In the genomic region with DNA sequence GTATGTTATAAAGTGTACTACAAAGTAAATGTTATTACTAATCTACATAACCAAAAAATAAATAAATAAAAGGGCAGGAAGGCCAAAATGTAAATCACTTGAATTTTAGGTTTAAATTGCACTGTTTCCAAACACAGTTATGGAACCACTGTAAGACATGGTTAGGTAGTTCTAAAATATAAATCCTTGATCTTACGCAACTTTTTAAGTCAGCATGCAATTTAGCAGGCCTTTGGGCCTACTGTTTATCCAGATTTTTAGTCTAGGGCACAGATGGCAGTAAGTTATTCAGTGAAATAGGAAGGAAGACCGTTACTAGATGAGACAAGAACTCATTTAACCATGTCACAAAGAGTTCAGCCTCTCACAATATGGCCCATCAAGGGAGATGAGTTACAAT, we compare ENCODE assay signal across 17 cellular contexts.
DNase-seq lines count a peak whose midpoint lies in the region; ATAC-seq and TF ChIP-seq lines count a peak whose summit lies in the region.
"Had no signal": no experiment of that assay in that cellular context is flagged by ENCODE, and none has a peak within 500 bp of the region (broad histone marks: within the 10 kb centered on the region; RNA-seq: fewer than 3 reads in every experiment).

No MANE protein-coding gene starts in this region.

- H3K36me3 ChIP-seq in BLaER1 (no peaks in the 10 kb centered on the region), IMR-90 (ENCODE audit: control insufficient read depth, insufficient read depth, low read length) (no peaks in the 10 kb centered on the region), adipocyte (ENCODE audit: control insufficient read depth, insufficient read depth, low read length, severe bottlenecking) (no peaks in the 10 kb centered on the region)

- H3K27me3 ChIP-seq in BLaER1 (no peaks in the 10 kb centered on the region), IMR-90 (ENCODE audit: control insufficient read depth, insufficient read depth, low read length) (no peaks in the 10 kb centered on the region; the same call in 1 of the 2 replicates), adipocyte (replicated peaks; ENCODE audit: control insufficient read depth, insufficient read depth, low read length) (no peaks in the 10 kb centered on the region)

- DNase-seq in activated naive CD4-positive, alpha-beta T cell treated with anti-CD3 and anti-CD28 coated beads, Interleukin-2, amount 50 U/mL, for 72 hours (ENCODE audit: low spot score in 2 of 2): no peak
- no peak for DNase-seq in IMR-90
- DNase-seq in adipocyte (ENCODE audit: low read depth): peak; percentile 12
- DNase-seq in glutamatergic neuron: no peak
- DNase-seq: Caco-2; CD4-positive, CD25-positive, alpha-beta regulatory T cell; CD8-positive, alpha-beta T cell; DMS53; DMS79 treated with DMSO at 0.1 percent for 48 hours; GF-D8; H9 had no signal

- H3K9ac ChIP-seq in BLaER1 (no peak overlapping the region), IMR-90 (ENCODE audit: low read depth, low read length) (no peak overlapping the region), adipocyte (ENCODE audit: low read length) (no peak overlapping the region)

- H3K4me1 ChIP-seq in BLaER1 (peaks cover 11% of the 10 kb centered on the region), IMR-90 (ENCODE audit: control insufficient read depth, insufficient read depth, low read length) (no peaks in the 10 kb centered on the region), adipocyte (ENCODE audit: control insufficient read depth, insufficient read depth, low read length) (no peaks in the 10 kb centered on the region)
- H3K4me1 ChIP-seq: Caco-2 had no signal

- H3K27me3 Mint-ChIP-seq in activated naive CD4-positive, alpha-beta T cell treated with anti-CD3 and anti-CD28 coated beads, Interleukin-2, amount 50 U/mL, for 24 hours: no peaks in the 10 kb centered on the region
- no peaks in the 10 kb centered on the region for H3K27me3 Mint-ChIP-seq in glutamatergic neuron (ENCODE audit: unreplicated experiment)
- H3K27me3 Mint-ChIP-seq: CD4-positive, CD25-positive, alpha-beta regulatory T cell had no signal

- no TSS peak for BruUV-seq in IMR-90 (replicated peaks; lab: Mats Ljungman, UMichigan)

- no peak overlapping the region for H3K23ac ChIP-seq in IMR-90 (ENCODE audit: low read depth, low read length)

- ATAC-seq in activated naive CD4-positive, alpha-beta T cell treated with anti-CD3 and anti-CD28 coated beads, Interleukin-2, amount 50 U/mL, for 72 hours: no peak
- ATAC-seq in IMR-90 (ENCODE audit: low read depth) (no peak), HG02642 (IDR thresholded peaks at IDR 0.05; ENCODE audit: poor library complexity, unreplicated experiment) (no peak)
- ATAC-seq: CD8-positive, alpha-beta T cell; GM23338; HCT116 had no signal

- H3K14ac ChIP-seq in IMR-90 (replicated peaks; ENCODE audit: low read depth, low read length): no peak overlapping the region

- H3K9me3 Mint-ChIP-seq in activated naive CD4-positive, alpha-beta T cell treated with anti-CD3 and anti-CD28 coated beads, Interleukin-2, amount 50 U/mL, for 24 hours: peaks cover 5% of the 10 kb centered on the region
- peaks cover 0 to 10% of the 10 kb centered on the region in 2 donors for H3K9me3 Mint-ChIP-seq in activated naive CD4-positive, alpha-beta T cell treated with anti-CD3 and anti-CD28 coated beads, Interleukin-2, amount 50 U/mL, for 72 hours
- H3K9me3 Mint-ChIP-seq in glutamatergic neuron (ENCODE audit: unreplicated experiment): peaks cover 2% of the 10 kb centered on the region
- H3K9me3 Mint-ChIP-seq: CD8-positive, alpha-beta T cell; GM23338; H9 had no signal

- H4K8ac ChIP-seq in IMR-90 (ENCODE audit: low read depth in 2 of 2, low read length in 2 of 2): no peak overlapping the region

- TF ChIP-seq CTCF in IMR-90 (conservative IDR thresholded peaks at IDR 0.05; ENCODE audit: low read depth, low read length) (no peak), glutamatergic neuron (IDR thresholded peaks at IDR 0.05; ENCODE audit: partially characterized antibody, unreplicated experiment) (no peak)

- H3K56ac ChIP-seq in IMR-90 (ENCODE audit: extremely low read depth, insufficient read depth, low read length): no peak overlapping the region

- no peak overlapping the region for H2BK120ac ChIP-seq in IMR-90 (ENCODE audit: low read depth, low read length)

- no peak overlapping the region for H4K5ac ChIP-seq in IMR-90 (ENCODE audit: low read depth, low read length)

- H3K18ac ChIP-seq in IMR-90 (ENCODE audit: low read depth, low read length): no peak overlapping the region

- H3K4me1 Mint-ChIP-seq in activated naive CD4-positive, alpha-beta T cell treated with anti-CD3 and anti-CD28 coated beads, Interleukin-2, amount 50 U/mL, for 24 hours: peaks cover 50% of the 10 kb centered on the region
- peaks cover 2% of the 10 kb centered on the region for H3K4me1 Mint-ChIP-seq in glutamatergic neuron (ENCODE audit: low read depth, unreplicated experiment)

- no peaks in the 10 kb centered on the region for H3K79me1 ChIP-seq in IMR-90 (ENCODE audit: low read depth in 1 of 2, low read length in 2 of 2)

- peaks cover 25% of the 10 kb centered on the region for H3K36me3 Mint-ChIP-seq in activated naive CD4-positive, alpha-beta T cell treated with anti-CD3 and anti-CD28 coated beads, Interleukin-2, amount 50 U/mL, for 24 hours
- H3K36me3 Mint-ChIP-seq in activated naive CD4-positive, alpha-beta T cell treated with anti-CD3 and anti-CD28 coated beads, Interleukin-2, amount 50 U/mL, for 72 hours: peaks cover 17% of the 10 kb centered on the region in 2 donors
- peaks cover 5% of the 10 kb centered on the region for H3K36me3 Mint-ChIP-seq in glutamatergic neuron (ENCODE audit: unreplicated experiment)

- no peak overlapping the region for H2AFZ ChIP-seq in IMR-90 (replicated peaks; ENCODE audit: low read length, poor library complexity)
- H2AFZ ChIP-seq: GM23338 had no signal

- H3K27ac ChIP-seq in BLaER1 (no peak overlapping the region), IMR-90 (ENCODE audit: insufficient read depth, low read length) (no peak overlapping the region)
- H3K27ac ChIP-seq: C4-2B had no signal

- H2BK20ac ChIP-seq in IMR-90 (ENCODE audit: low read depth, low read length): no peak overlapping the region

- no peak overlapping the region for H2AK9ac ChIP-seq in IMR-90 (replicated peaks; ENCODE audit: low read depth, low read length, poor library complexity)

- H4K20me1 ChIP-seq in BLaER1 (no peaks in the 10 kb centered on the region), IMR-90 (ENCODE audit: insufficient read depth, low read length) (no peaks in the 10 kb centered on the region)

- H3K4me3 Mint-ChIP-seq in activated naive CD4-positive, alpha-beta T cell treated with anti-CD3 and anti-CD28 coated beads, Interleukin-2, amount 50 U/mL, for 24 hours: no peak overlapping the region
- H3K4me3 Mint-ChIP-seq in glutamatergic neuron (ENCODE audit: unreplicated experiment): no peak overlapping the region
- H3K4me3 Mint-ChIP-seq: CD4-positive, CD25-positive, alpha-beta regulatory T cell; CD8-positive, alpha-beta T cell; GM23338; H9 had no signal

- dilution Hi-C loops in IMR-90 (cut with HindIII; ENCODE audit: low sequenced_read_pairs, unreplicated experiment): no loop called here

- CTCF ChIA-PET in IMR-90 (lab: Yijun Ruan, JAX): no interaction called here

- no peak overlapping the region for H2AK5ac ChIP-seq in IMR-90 (ENCODE audit: low read depth, low read length)

- no peak overlapping the region for H2BK5ac ChIP-seq in IMR-90 (ENCODE audit: low read depth, low read length, poor library complexity, severe bottlenecking)

- H3K9me3 ChIP-seq in BLaER1: no peaks in the 10 kb centered on the region
- no peaks in the 10 kb centered on the region for H3K9me3 ChIP-seq in IMR-90 (ENCODE audit: control insufficient read depth, insufficient read depth, low read length)
- no peaks in the 10 kb centered on the region for H3K9me3 ChIP-seq in adipocyte (ENCODE audit: control insufficient read depth, low read length)
- H3K9me3 ChIP-seq: Caco-2 had no signal

- no peak overlapping the region for H2BK15ac ChIP-seq in IMR-90 (ENCODE audit: low read depth, low read length)

- TF ChIP-seq POLR2A in IMR-90 (IDR thresholded peaks at IDR 0.05; ENCODE audit: low read depth, low read length): no peak

- no peak overlapping the region for H3K4ac ChIP-seq in IMR-90 (ENCODE audit: low read depth, low read length)

- H3K4me3 ChIP-seq in BLaER1 (no peak overlapping the region), IMR-90 (ENCODE audit: insufficient read depth, low read depth, low read length) (no peak overlapping the region), adipocyte (ENCODE audit: low read length) (no peak overlapping the region)
- H3K4me3 ChIP-seq: GM23338 had no signal

- in situ Hi-C loops in IMR-90 (cut with MboI; ENCODE audit: low sequenced_read_pairs): no loop called here

- TF ChIP-seq RAD21 in IMR-90 (IDR thresholded peaks at IDR 0.05; ENCODE audit: low read length): no peak

- intact Hi-C loops in IMR-90 (cut with micrococcal nuclease): loop anchor here (5.0 kb wide), 1 partner anchor 43 kb away; no protein-coding TSS in a partner anchor

- no CpG with 5 or more reads among the region's 2 CpGs for WGBS in IMR-90 (ENCODE audit: extremely low coverage in 2 of 2, insufficient read length in 1 of 2), 2 experiments

- POLR2A ChIA-PET in IMR-90 (lab: Charles Lee; ENCODE audit: unreplicated experiment): no interaction called here

- H3K4me2 ChIP-seq in BLaER1 (peak overlapping the region; percentile 15; the same call in 1 of the 2 replicates), IMR-90 (ENCODE audit: low read depth, low read length) (no peak overlapping the region)
- H3K4me2 ChIP-seq: GM23338 had no signal

- peak overlapping the region; percentile 38 for H3K27ac Mint-ChIP-seq in activated naive CD4-positive, alpha-beta T cell treated with anti-CD3 and anti-CD28 coated beads, Interleukin-2, amount 50 U/mL, for 24 hours
- H3K27ac Mint-ChIP-seq in activated naive CD4-positive, alpha-beta T cell treated with anti-CD3 and anti-CD28 coated beads, Interleukin-2, amount 50 U/mL, for 72 hours: peak overlapping the region in 1 of 2 donors; percentile 26
- no peak overlapping the region for H3K27ac Mint-ChIP-seq in glutamatergic neuron (ENCODE audit: unreplicated experiment)
- H3K27ac Mint-ChIP-seq: CD4-positive, CD25-positive, alpha-beta regulatory T cell; CD8-positive, alpha-beta T cell; GM23338; H9 had no signal

- H3K9me1 ChIP-seq in IMR-90 (ENCODE audit: insufficient read depth, low read length): no peaks in the 10 kb centered on the region

- H4K91ac ChIP-seq in IMR-90 (ENCODE audit: insufficient read depth, low read depth, low read length): no peak overlapping the region

TF ChIP-seq in IMR-90, 13 proteins besides CTCF, POLR2A, EP300 and RAD21 (continues in another document):
- TF ChIP-seq RFX5 (IDR thresholded peaks at IDR 0.05; ENCODE audit: low read depth, low read length): no peak
- no peak for TF ChIP-seq CHD1 (IDR thresholded peaks at IDR 0.05; ENCODE audit: low read depth, low read length)
- TF ChIP-seq MXI1 (IDR thresholded peaks at IDR 0.05; ENCODE audit: borderline replicate concordance, low read depth, low read length): no peak
